1 cellular context compared by ENCODE assay signal in genomic region chr20:17844133-17844429, GRCh38.
TF ChIP-seq lines count a peak whose summit lies in the region.

No MANE protein-coding gene starts in this region.

TF ChIP-seq in HepG2, 621 proteins besides CTCF, POLR2A, EP300 and RAD21:
- TF ChIP-seq MBD4 (IDR thresholded peaks at IDR 0.05; ENCODE audit: borderline replicate concordance, low read length) (no peak), NFE2L1 (CRISPR knock-in tag; IDR thresholded peaks at IDR 0.05; ENCODE audit: borderline replicate concordance) (no peak), ISL2 (CRISPR knock-in tag; IDR thresholded peaks at IDR 0.05) (no peak), LCORL (IDR thresholded peaks at IDR 0.05) (no peak), LCORL (CRISPR knock-in tag; IDR thresholded peaks at IDR 0.05) (no peak), ZNF17 (CRISPR knock-in tag; IDR thresholded peaks at IDR 0.05) (no peak), GATAD1 (CRISPR knock-in tag; IDR thresholded peaks at IDR 0.05) (no peak), MAF1 (CRISPR knock-in tag; IDR thresholded peaks at IDR 0.05; ENCODE audit: borderline replicate concordance) (no peak), MBNL3 (CRISPR knock-in tag; conservative IDR thresholded peaks at IDR 0.05) (no peak), ZUFSP (CRISPR knock-in tag; IDR thresholded peaks at IDR 0.05; ENCODE audit: borderline replicate concordance) (no peak), ZBTB10 (CRISPR knock-in tag; IDR thresholded peaks at IDR 0.05; ENCODE audit: borderline replicate concordance) (no peak), ZBTB7B (CRISPR knock-in tag; IDR thresholded peaks at IDR 0.05) (no peak), ZNF33A (CRISPR knock-in tag; IDR thresholded peaks at IDR 0.05; ENCODE audit: borderline replicate concordance) (no peak), SP5 (CRISPR knock-in tag; IDR thresholded peaks at IDR 0.05; ENCODE audit: borderline replicate concordance, low read depth) (no peak), NR2F1 (CRISPR knock-in tag; IDR thresholded peaks at IDR 0.05) (no peak)
